1 cellular context compared by ENCODE assay signal in the genomic region with DNA sequence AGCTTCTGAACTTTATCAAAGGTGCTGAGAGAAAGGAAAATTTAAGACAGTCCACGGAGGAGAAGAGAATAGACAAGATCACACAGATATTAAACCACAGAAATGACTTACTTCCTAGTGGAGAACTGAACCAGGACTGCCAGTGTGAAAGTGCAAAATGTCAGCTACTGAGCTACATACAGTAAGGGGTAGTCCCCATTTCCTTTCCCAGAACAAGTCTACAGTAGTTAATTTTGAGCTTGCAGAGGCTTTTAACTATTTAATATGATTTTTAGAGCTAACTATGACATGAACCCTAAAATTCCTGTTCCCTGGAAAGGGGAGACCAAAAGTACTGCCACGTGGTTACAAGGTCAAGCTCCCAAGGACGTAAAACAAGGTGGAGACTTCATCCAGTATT.
TF ChIP-seq lines count a peak whose summit lies in the region.

No MANE protein-coding gene starts in this region.

TF ChIP-seq in HepG2, 621 proteins besides CTCF, POLR2A, EP300 and RAD21:
- no peak for TF ChIP-seq CEBPG (CRISPR knock-in tag; IDR thresholded peaks at IDR 0.05)
